Comparison of ENCODE assay signal across 17 cellular contexts in genomic region chr12:2673966-2674810, GRCh38.
DNase-seq lines count a peak whose midpoint lies in the region; ATAC-seq and TF ChIP-seq lines count a peak whose summit lies in the region.
"Had no signal": no experiment of that assay in that cellular context is flagged by ENCODE, and none has a peak within 500 bp of the region (broad histone marks: within the 10 kb centered on the region; RNA-seq: fewer than 3 reads in every experiment).

No MANE protein-coding gene starts in this region.

- no peak for TF ChIP-seq EP300 in stomach (IDR thresholded peaks at IDR 0.05)

- no peak for TF ChIP-seq POLR2A in stomach (IDR thresholded peaks at IDR 0.05)

- CTCF ChIA-PET in activated CD4-positive, alpha-beta T cell treated with anti-CD3 and anti-CD28 coated beads for 36 hours (lab: Charles Lee), result no interaction called here

- peak; percentile 17 for TF ChIP-seq CTCF in fibroblast of villous mesenchyme (IDR thresholded peaks at IDR 0.05; ENCODE audit: insufficient read depth, low read depth, low read length)
- no peak for TF ChIP-seq CTCF in stomach (IDR thresholded peaks at IDR 0.05)

- ATAC-seq in activated CD4-positive, alpha-beta T cell treated with anti-CD3 and anti-CD28 coated beads for 36 hours, result peak; percentile 23
- ATAC-seq in GM21786 (IDR thresholded peaks at IDR 0.05; ENCODE audit: unreplicated experiment), result no peak
- ATAC-seq: activated naive CD8-positive, alpha-beta T cell treated with anti-CD3 and anti-CD28 coated beads, Interleukin-2, amount 50 U/mL, for 24 hours had no signal

- H3K36me3 ChIP-seq in NT2/D1 (ENCODE audit: insufficient read depth, insufficient read length, low read length) (no peaks in the 10 kb centered on the region), stomach (peaks cover 4 to 94% (median 46%) of the 10 kb centered on the region in 4 donors)

- H3K9me3 Mint-ChIP-seq in activated CD4-positive, alpha-beta T cell treated with anti-CD3 and anti-CD28 coated beads for 36 hours (ENCODE audit: low read depth), result no peaks in the 10 kb centered on the region
- H3K9me3 Mint-ChIP-seq: activated B cell treated with CpG ODN at 0.5 μM for 24 hours; activated naive CD8-positive, alpha-beta T cell treated with anti-CD3 and anti-CD28 coated beads, Interleukin-2, amount 50 U/mL, for 24 hours had no signal

- intact Hi-C loops in activated CD4-positive, alpha-beta T cell treated with anti-CD3 and anti-CD28 coated beads for 36 hours (cut with DNase I, micrococcal nuclease), result no loop called here
- intact Hi-C loops in stomach (cut with DNase I; ENCODE audit: low total_unique reads), result no loop called here

- POLR2A ChIA-PET in activated CD4-positive, alpha-beta T cell treated with anti-CD3 and anti-CD28 coated beads for 36 hours (lab: Charles Lee), result no interaction called here

- DNase-seq in activated CD4-positive, alpha-beta T cell treated with anti-CD3 and anti-CD28 coated beads for 36 hours, result no peak
- no peak for DNase-seq in activated CD4-positive, alpha-beta T cell treated with anti-CD3 and anti-CD28 coated beads, Interleukin-2, amount 50 U/mL, for 1 hour
- DNase-seq in NT2/D1 (ENCODE audit: low read depth, low spot score) (peak; percentile 35), fibroblast of villous mesenchyme (ENCODE audit: low read depth) (no peak), stomach (peak; percentile 10), HT-29 (ENCODE audit: low spot score) (no peak), NCI-H2107 treated with DMSO at 0.1 percent for 48 hours (lab: John Stamatoyannopoulos, UW; ENCODE audit: unreplicated experiment) (no peak)
- DNase-seq: activated B cell treated with CpG ODN at 0.5 μM for 24 hours; activated naive CD8-positive, alpha-beta T cell treated with anti-CD3 and anti-CD28 coated beads, Interleukin-2, amount 50 U/mL, for 24 hours; cerebellar nuclear complex; erythroblast; Kasumi-1; NCI-H1930 had no signal

- H3K36me3 Mint-ChIP-seq in activated CD4-positive, alpha-beta T cell treated with anti-CD3 and anti-CD28 coated beads for 36 hours (ENCODE audit: low read depth), result no peaks in the 10 kb centered on the region

- H3K27ac Mint-ChIP-seq in activated CD4-positive, alpha-beta T cell treated with anti-CD3 and anti-CD28 coated beads for 36 hours, result no peak overlapping the region
- H3K27ac Mint-ChIP-seq: activated B cell treated with CpG ODN at 0.5 μM for 24 hours; activated naive CD8-positive, alpha-beta T cell treated with anti-CD3 and anti-CD28 coated beads, Interleukin-2, amount 50 U/mL, for 24 hours had no signal

- no peak overlapping the region for H3K27ac ChIP-seq in stomach
- H3K27ac ChIP-seq: A549, SK-N-MC, thoracic aorta had no signal

- no peak overlapping the region for H3K4me3 ChIP-seq in NT2/D1 (ENCODE audit: insufficient read length, low read depth)
- no peak overlapping the region for H3K4me3 ChIP-seq in fibroblast of villous mesenchyme (ENCODE audit: low read depth, low read length)
- no peak overlapping the region for H3K4me3 ChIP-seq in stomach
- H3K4me3 ChIP-seq: A549, SK-N-MC, thoracic aorta had no signal

- 89 to 92% (median 90%) methylated on average over 18 of the region's 18 CpGs for whole genome bisulfite sequencing in stomach, 5 donors

- no peaks in the 10 kb centered on the region for H3K27me3 Mint-ChIP-seq in activated CD4-positive, alpha-beta T cell treated with anti-CD3 and anti-CD28 coated beads for 36 hours
- H3K27me3 Mint-ChIP-seq: activated B cell treated with CpG ODN at 0.5 μM for 24 hours; activated naive CD8-positive, alpha-beta T cell treated with anti-CD3 and anti-CD28 coated beads, Interleukin-2, amount 50 U/mL, for 24 hours had no signal

- H3K9me3 ChIP-seq in NT2/D1 (ENCODE audit: insufficient read depth, low read length), result no peaks in the 10 kb centered on the region
- no peaks in the 10 kb centered on the region for H3K9me3 ChIP-seq in stomach
- H3K9me3 ChIP-seq: A549, thoracic aorta had no signal

- peaks cover 2% of the 10 kb centered on the region for H3K4me1 ChIP-seq in NT2/D1 (ENCODE audit: insufficient read depth, insufficient read length)
- H3K4me1 ChIP-seq in stomach, result no peaks in the 10 kb centered on the region
- H3K4me1 ChIP-seq: A549 had no signal

- H3K4me1 Mint-ChIP-seq in activated CD4-positive, alpha-beta T cell treated with anti-CD3 and anti-CD28 coated beads for 36 hours, result no peaks in the 10 kb centered on the region
- H3K4me1 Mint-ChIP-seq: activated B cell treated with CpG ODN at 0.5 μM for 24 hours; activated naive CD8-positive, alpha-beta T cell treated with anti-CD3 and anti-CD28 coated beads, Interleukin-2, amount 50 U/mL, for 24 hours had no signal

- H3K9ac ChIP-seq in NT2/D1 (ENCODE audit: insufficient read length, low read depth), result no peak overlapping the region

- H3K4me3 Mint-ChIP-seq in activated CD4-positive, alpha-beta T cell treated with anti-CD3 and anti-CD28 coated beads for 36 hours, result no peak overlapping the region
- H3K4me3 Mint-ChIP-seq: activated B cell treated with CpG ODN at 0.5 μM for 24 hours; activated naive CD8-positive, alpha-beta T cell treated with anti-CD3 and anti-CD28 coated beads, Interleukin-2, amount 50 U/mL, for 24 hours had no signal

- H3K27me3 ChIP-seq in NT2/D1 (ENCODE audit: insufficient read depth, insufficient read length), result no peaks in the 10 kb centered on the region
- H3K27me3 ChIP-seq in stomach, result no peaks in the 10 kb centered on the region

Comparison
In these comparisons a context has a peak if more than half of its experiments do, and no peak if none do; other contexts are left out.
1. DNase-seq: peak in NT2/D1 (single experiment) and stomach (single experiment); none in activated CD4-positive, alpha-beta T cell treated with anti-CD3 and anti-CD28 coated beads for 36 hours (single experiment), activated CD4-positive, alpha-beta T cell treated with anti-CD3 and anti-CD28 coated beads, Interleukin-2, amount 50 U/mL, for 1 hour (single experiment), fibroblast of villous mesenchyme (single experiment), HT-29 (single experiment) and NCI-H2107 treated with DMSO at 0.1 percent for 48 hours (single experiment).